In the genomic region with DNA sequence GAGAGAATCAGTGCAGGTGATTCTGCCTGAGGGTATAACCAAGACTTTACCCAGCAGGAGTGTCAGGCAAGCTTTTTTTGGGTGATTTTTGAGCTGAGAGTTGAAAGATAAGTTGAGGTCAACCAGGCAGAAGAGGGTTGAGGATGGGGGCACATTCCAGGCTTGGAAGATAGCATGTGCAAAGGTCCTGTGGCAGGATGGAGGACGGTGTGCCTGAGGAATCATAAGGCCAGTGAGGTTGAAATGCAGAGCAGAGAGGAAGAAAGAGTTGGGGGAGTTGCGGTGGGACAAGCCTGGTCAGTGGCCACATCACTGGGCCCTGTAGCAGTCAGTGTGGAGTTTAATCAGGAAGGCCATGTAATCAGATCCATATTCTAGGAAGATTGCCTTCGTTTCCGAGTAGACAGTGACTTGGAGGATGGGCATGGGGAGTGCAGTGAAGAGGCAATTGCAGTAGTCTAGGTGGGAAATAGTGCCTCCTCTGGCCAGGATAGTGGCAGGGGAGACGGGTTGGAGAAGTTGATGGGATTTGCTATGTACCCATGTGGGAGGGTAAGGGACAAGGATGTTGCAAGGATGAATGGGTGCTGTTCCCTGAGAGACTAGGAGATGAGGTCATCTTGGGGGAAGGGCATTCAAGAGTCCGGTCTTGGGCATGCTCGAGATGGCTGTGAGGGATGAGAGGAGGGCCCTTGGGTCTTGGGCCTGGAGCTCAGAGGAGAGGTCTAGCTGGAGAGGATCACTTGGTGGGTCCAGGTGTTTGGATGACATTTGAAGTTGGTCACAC, we compare ENCODE assay signal across 1 cellular context.
A peak's percentile ranks its signal among the peaks of the same experiment; 100 is the strongest.
TF ChIP-seq lines count a peak whose summit lies in the region.

No MANE protein-coding gene starts in this region.

TF ChIP-seq in IMR-90, 13 proteins besides CTCF, POLR2A, EP300 and RAD21:
- TF ChIP-seq CEBPB (IDR thresholded peaks at IDR 0.05; ENCODE audit: low read depth, low read length): peak; percentile 70
- no peak for TF ChIP-seq USF2 (IDR thresholded peaks at IDR 0.05; ENCODE audit: low read depth, low read length)
